9 cellular contexts compared by ENCODE assay signal in genomic region chr18:57084331-57085298, GRCh38.
DNase-seq lines count a peak whose midpoint lies in the region; ATAC-seq and TF ChIP-seq lines count a peak whose summit lies in the region.
"Had no signal": no experiment of that assay in that cellular context is flagged by ENCODE, and none has a peak within 500 bp of the region (broad histone marks: within the 10 kb centered on the region; RNA-seq: fewer than 3 reads in every experiment).

No MANE protein-coding gene starts in this region.

- POLR2A ChIA-PET in activated CD8-positive, alpha-beta T cell treated with anti-CD3 and anti-CD28 coated beads, Interleukin-2, amount 10 ng/mL, durations not matched to agents 7 days and 5 days (lab: Charles Lee) = no interaction called here

- DNase-seq in activated CD8-positive, alpha-beta T cell treated with anti-CD3 and anti-CD28 coated beads, Interleukin-2, amount 10 ng/mL, durations not matched to agents 7 days and 5 days = peak; percentile 38
- no peak for DNase-seq in central memory CD4-positive, alpha-beta T cell
- DNase-seq in chondrocyte (ENCODE audit: low spot score) (no peak), DMS 273 (lab: John Stamatoyannopoulos, UW; ENCODE audit: unreplicated experiment) (no peak), SW480 (ENCODE audit: low spot score) (no peak)
- DNase-seq: H7 had no signal

- peak overlapping the region; percentile 61 for H3K4me3 Mint-ChIP-seq in activated CD8-positive, alpha-beta T cell treated with anti-CD3 and anti-CD28 coated beads, Interleukin-2, amount 10 ng/mL, durations not matched to agents 7 days and 5 days
- H3K4me3 Mint-ChIP-seq in chondrocyte (ENCODE audit: unreplicated experiment) = no peak overlapping the region

- TF ChIP-seq CTCF in chondrocyte (IDR thresholded peaks at IDR 0.05) = no peak

- CTCF ChIA-PET in activated CD8-positive, alpha-beta T cell treated with anti-CD3 and anti-CD28 coated beads, Interleukin-2, amount 10 ng/mL, durations not matched to agents 7 days and 5 days (lab: Charles Lee) = no interaction called here

- peaks cover 13% of the 10 kb centered on the region for H3K27me3 Mint-ChIP-seq in activated CD8-positive, alpha-beta T cell treated with anti-CD3 and anti-CD28 coated beads, Interleukin-2, amount 10 ng/mL, durations not matched to agents 7 days and 5 days (ENCODE audit: low read depth)
- peaks cover 13% of the 10 kb centered on the region for H3K27me3 Mint-ChIP-seq in chondrocyte (ENCODE audit: low read depth)

- peaks cover 14% of the 10 kb centered on the region for H3K36me3 Mint-ChIP-seq in activated CD8-positive, alpha-beta T cell treated with anti-CD3 and anti-CD28 coated beads, Interleukin-2, amount 10 ng/mL, durations not matched to agents 7 days and 5 days (ENCODE audit: low read depth)
- H3K36me3 Mint-ChIP-seq in chondrocyte (ENCODE audit: low read depth) = peaks cover 1% of the 10 kb centered on the region

- peaks cover 34% of the 10 kb centered on the region for H3K4me1 Mint-ChIP-seq in activated CD8-positive, alpha-beta T cell treated with anti-CD3 and anti-CD28 coated beads, Interleukin-2, amount 10 ng/mL, durations not matched to agents 7 days and 5 days (ENCODE audit: low read depth)
- no peaks in the 10 kb centered on the region for H3K4me1 Mint-ChIP-seq in chondrocyte (ENCODE audit: low read depth)

- peak overlapping the region; percentile 84 for H3K27ac Mint-ChIP-seq in activated CD8-positive, alpha-beta T cell treated with anti-CD3 and anti-CD28 coated beads, Interleukin-2, amount 10 ng/mL, durations not matched to agents 7 days and 5 days
- H3K27ac Mint-ChIP-seq in chondrocyte (ENCODE audit: unreplicated experiment) = no peak overlapping the region

- peaks cover 8% of the 10 kb centered on the region for H3K9me3 Mint-ChIP-seq in activated CD8-positive, alpha-beta T cell treated with anti-CD3 and anti-CD28 coated beads, Interleukin-2, amount 10 ng/mL, durations not matched to agents 7 days and 5 days (ENCODE audit: insufficient read depth)
- peaks cover 16% of the 10 kb centered on the region for H3K9me3 Mint-ChIP-seq in chondrocyte (ENCODE audit: low read depth)

- ATAC-seq in GM19468 (IDR thresholded peaks at IDR 0.05; ENCODE audit: extremely low read depth, unreplicated experiment) (peak; percentile 62), HG03432 (IDR thresholded peaks at IDR 0.05; ENCODE audit: unreplicated experiment) (peak; percentile 74)
- ATAC-seq in activated CD8-positive, alpha-beta T cell treated with anti-CD3 and anti-CD28 coated beads, Interleukin-2, amount 10 ng/mL, durations not matched to agents 7 days and 5 days = peak; percentile 82

- H3K4me3 ChIP-seq in GM08714 (ENCODE audit: low read length) = peak overlapping the region; percentile 44; the same call in 1 of the 2 replicates
